Comparison of ENCODE assay signal across 1 cellular context in the genomic region with DNA sequence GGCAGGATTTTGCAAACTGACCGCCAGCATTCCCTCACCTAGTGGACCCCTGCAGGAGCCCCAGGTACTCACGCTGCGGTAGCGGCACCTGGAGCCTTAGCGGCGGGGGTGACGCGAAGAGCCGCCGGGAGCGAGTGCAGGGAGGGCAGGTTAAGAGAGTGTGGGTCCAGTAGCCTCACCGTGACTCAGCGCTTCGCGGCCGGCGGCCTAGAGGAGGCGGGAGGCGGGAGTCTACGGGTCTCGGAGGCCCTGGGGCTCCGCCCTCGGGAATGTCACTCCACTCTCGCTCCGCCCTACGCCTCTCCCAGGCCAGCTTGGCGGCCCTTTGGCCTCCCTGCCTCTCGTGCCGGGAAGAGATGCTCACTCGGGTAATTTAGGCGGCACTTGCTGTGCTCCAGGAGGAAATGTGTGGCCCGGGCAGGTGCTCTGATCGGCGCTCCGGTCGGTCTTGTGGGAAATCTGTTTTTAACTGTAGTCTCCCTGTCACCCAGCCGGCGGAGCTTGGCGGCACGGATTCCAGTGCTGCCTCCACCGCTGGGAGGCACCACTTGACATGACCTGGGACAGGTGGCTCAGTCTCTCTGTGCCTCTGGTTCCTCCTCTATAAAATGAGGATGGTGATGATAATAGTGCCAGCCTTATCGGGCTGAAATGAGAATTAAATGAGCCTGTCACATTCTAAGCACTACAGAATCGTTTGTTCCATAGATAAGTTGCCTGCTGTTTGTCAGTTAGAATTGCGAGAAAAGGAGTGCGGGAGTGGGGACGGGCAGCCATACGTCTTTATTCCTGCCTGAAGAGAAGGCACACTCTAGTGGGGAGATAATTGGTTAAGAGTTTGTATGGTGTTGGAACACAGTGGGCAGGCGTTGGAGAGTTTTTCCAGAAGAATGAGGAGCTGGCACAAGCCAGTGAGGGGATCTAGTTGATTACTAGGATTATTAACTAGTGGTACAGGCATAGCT.
TF ChIP-seq lines count a peak whose summit lies in the region.

A gene (minus strand): TSS at position 216 of the 965 bp plus-strand sequence. CDS start 2,076 bp downstream, outside the sequence.

TF ChIP-seq in HepG2, 621 proteins besides CTCF, POLR2A, EP300 and RAD21 (continued from another document and continues in another):
- TF ChIP-seq RFX5 (IDR thresholded peaks at IDR 0.05; ENCODE audit: low read depth, low read length), result no peak
- TF ChIP-seq GABPB1 (CRISPR knock-in tag; IDR thresholded peaks at IDR 0.05), result peak; percentile 36; the same call in 1 of the 2 replicates
- no peak for TF ChIP-seq RBM39 (IDR thresholded peaks at IDR 0.05; ENCODE audit: low read depth, low read length, poor library complexity, severe bottlenecking)
- no peak for TF ChIP-seq HMG20B (CRISPR knock-in tag; conservative IDR thresholded peaks at IDR 0.05)
- no peak for TF ChIP-seq MIER2 (CRISPR knock-in tag; IDR thresholded peaks at IDR 0.05)
- no peak for TF ChIP-seq ZNF224 (CRISPR knock-in tag; IDR thresholded peaks at IDR 0.05)
- no peak for TF ChIP-seq HIVEP1 (CRISPR knock-in tag; IDR thresholded peaks at IDR 0.05)
- no peak for TF ChIP-seq MBD4 (IDR thresholded peaks at IDR 0.05; ENCODE audit: borderline replicate concordance, low read length)
- TF ChIP-seq, protein P1, sequence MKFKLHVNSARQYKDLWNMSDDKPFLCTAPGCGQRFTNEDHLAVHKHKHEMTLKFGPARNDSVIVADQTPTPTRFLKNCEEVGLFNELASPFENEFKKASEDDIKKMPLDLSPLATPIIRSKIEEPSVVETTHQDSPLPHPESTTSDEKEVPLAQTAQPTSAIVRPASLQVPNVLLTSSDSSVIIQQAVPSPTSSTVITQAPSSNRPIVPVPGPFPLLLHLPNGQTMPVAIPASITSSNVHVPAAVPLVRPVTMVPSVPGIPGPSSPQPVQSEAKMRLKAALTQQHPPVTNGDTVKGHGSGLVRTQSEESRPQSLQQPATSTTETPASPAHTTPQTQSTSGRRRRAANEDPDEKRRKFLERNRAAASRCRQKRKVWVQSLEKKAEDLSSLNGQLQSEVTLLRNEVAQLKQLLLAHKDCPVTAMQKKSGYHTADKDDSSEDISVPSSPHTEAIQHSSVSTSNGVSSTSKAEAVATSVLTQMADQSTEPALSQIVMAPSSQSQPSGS (CRISPR knock-in tag; IDR thresholded peaks at IDR 0.05), result no peak
- peak; percentile 98 for TF ChIP-seq NFE2L2 (IDR thresholded peaks at IDR 0.05; ENCODE audit: low read length)
- no peak for TF ChIP-seq TBX3 (IDR thresholded peaks at IDR 0.05; ENCODE audit: borderline replicate concordance)
- TF ChIP-seq SAFB2 (CRISPR knock-in tag; IDR thresholded peaks at IDR 0.05; ENCODE audit: borderline replicate concordance, low read depth), result no peak
- TF ChIP-seq, protein P2, sequence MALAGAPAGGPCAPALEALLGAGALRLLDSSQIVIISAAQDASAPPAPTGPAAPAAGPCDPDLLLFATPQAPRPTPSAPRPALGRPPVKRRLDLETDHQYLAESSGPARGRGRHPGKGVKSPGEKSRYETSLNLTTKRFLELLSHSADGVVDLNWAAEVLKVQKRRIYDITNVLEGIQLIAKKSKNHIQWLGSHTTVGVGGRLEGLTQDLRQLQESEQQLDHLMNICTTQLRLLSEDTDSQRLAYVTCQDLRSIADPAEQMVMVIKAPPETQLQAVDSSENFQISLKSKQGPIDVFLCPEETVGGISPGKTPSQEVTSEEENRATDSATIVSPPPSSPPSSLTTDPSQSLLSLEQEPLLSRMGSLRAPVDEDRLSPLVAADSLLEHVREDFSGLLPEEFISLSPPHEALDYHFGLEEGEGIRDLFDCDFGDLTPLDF (CRISPR knock-in tag; IDR thresholded peaks at IDR 0.05), result no peak
- TF ChIP-seq RORA (CRISPR knock-in tag; IDR thresholded peaks at IDR 0.05), result no peak
- TF ChIP-seq, protein P3, sequence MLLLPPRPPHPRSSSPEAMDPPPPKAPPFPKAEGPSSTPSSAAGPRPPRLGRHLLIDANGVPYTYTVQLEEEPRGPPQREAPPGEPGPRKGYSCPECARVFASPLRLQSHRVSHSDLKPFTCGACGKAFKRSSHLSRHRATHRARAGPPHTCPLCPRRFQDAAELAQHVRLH (CRISPR knock-in tag; IDR thresholded peaks at IDR 0.05; ENCODE audit: borderline replicate concordance, low read depth), result no peak
- no peak for TF ChIP-seq MAF1 (CRISPR knock-in tag; IDR thresholded peaks at IDR 0.05; ENCODE audit: borderline replicate concordance)
- no peak for TF ChIP-seq JUN (CRISPR knock-in tag; IDR thresholded peaks at IDR 0.05)
- peak; percentile 11 for TF ChIP-seq STAG1 (CRISPR knock-in tag; IDR thresholded peaks at IDR 0.05)
- peak; percentile 62 for TF ChIP-seq ZNF292 (CRISPR knock-in tag; IDR thresholded peaks at IDR 0.05; ENCODE audit: borderline replicate concordance, low read depth)
- TF ChIP-seq ZNF326 (CRISPR knock-in tag; IDR thresholded peaks at IDR 0.05; ENCODE audit: borderline replicate concordance), result no peak
- TF ChIP-seq, protein P4, sequence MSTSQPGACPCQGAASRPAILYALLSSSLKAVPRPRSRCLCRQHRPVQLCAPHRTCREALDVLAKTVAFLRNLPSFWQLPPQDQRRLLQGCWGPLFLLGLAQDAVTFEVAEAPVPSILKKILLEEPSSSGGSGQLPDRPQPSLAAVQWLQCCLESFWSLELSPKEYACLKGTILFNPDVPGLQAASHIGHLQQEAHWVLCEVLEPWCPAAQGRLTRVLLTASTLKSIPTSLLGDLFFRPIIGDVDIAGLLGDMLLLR (CRISPR knock-in tag; IDR thresholded peaks at IDR 0.05), result no peak
- TF ChIP-seq ZNF850 (CRISPR knock-in tag; conservative IDR thresholded peaks at IDR 0.05), result no peak
- TF ChIP-seq ATAD3A (CRISPR knock-in tag; IDR thresholded peaks at IDR 0.05), result no peak
- TF ChIP-seq TP53 (CRISPR knock-in tag; conservative IDR thresholded peaks at IDR 0.05), result no peak
- TF ChIP-seq ZFY (CRISPR knock-in tag; IDR thresholded peaks at IDR 0.05), result peak; percentile 58
- no peak for TF ChIP-seq ZMYM2 (CRISPR knock-in tag; IDR thresholded peaks at IDR 0.05)
- no peak for TF ChIP-seq ZFP37 (CRISPR knock-in tag; IDR thresholded peaks at IDR 0.05; ENCODE audit: borderline replicate concordance)
- TF ChIP-seq HOXA3 (CRISPR knock-in tag; IDR thresholded peaks at IDR 0.05), result peak; percentile 35; the same call in 1 of the 2 replicates
- TF ChIP-seq PHF8 (CRISPR knock-in tag; IDR thresholded peaks at IDR 0.05), result peak; percentile 59
- no peak for TF ChIP-seq TCF12 (IDR thresholded peaks at IDR 0.05)
- TF ChIP-seq TCF12 (CRISPR knock-in tag; IDR thresholded peaks at IDR 0.05), result no peak
- TF ChIP-seq, protein P5, sequence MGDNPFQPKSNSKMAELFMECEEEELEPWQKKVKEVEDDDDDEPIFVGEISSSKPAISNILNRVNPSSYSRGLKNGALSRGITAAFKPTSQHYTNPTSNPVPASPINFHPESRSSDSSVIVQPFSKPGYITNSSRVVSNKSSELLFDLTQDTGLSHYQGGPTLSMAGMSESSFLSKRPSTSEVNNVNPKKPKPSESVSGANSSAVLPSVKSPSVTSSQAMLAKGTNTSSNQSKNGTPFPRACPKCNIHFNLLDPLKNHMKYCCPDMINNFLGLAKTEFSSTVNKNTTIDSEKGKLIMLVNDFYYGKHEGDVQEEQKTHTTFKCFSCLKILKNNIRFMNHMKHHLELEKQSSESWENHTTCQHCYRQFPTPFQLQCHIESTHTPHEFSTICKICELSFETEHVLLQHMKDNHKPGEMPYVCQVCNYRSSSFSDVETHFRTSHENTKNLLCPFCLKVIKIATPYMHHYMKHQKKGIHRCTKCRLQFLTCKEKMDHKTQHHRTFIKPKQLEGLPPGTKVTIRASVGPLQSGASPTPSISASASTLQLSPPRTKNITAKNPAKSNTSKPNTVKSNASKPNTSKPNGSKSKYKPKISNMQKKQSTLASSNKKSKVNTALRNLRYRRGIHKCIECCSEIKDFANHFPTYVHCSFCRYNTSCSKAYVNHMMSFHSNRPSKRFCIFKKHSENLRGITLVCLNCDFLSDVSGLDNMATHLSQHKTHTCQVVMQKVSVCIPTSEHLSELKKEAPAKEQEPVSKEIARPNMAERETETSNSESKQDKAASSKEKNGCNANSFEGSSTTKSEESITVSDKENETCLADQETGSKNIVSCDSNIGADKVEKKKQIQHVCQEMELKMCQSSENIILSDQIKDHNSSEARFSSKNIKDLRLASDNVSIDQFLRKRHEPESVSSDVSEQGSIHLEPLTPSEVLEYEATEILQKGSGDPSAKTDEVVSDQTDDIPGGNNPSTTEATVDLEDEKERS (CRISPR knock-in tag; IDR thresholded peaks at IDR 0.05), result no peak
- no peak for TF ChIP-seq HNRNPL (IDR thresholded peaks at IDR 0.05; ENCODE audit: low read depth, low read length)
- TF ChIP-seq GATAD1 (CRISPR knock-in tag; IDR thresholded peaks at IDR 0.05), result no peak
- TF ChIP-seq, protein P6, sequence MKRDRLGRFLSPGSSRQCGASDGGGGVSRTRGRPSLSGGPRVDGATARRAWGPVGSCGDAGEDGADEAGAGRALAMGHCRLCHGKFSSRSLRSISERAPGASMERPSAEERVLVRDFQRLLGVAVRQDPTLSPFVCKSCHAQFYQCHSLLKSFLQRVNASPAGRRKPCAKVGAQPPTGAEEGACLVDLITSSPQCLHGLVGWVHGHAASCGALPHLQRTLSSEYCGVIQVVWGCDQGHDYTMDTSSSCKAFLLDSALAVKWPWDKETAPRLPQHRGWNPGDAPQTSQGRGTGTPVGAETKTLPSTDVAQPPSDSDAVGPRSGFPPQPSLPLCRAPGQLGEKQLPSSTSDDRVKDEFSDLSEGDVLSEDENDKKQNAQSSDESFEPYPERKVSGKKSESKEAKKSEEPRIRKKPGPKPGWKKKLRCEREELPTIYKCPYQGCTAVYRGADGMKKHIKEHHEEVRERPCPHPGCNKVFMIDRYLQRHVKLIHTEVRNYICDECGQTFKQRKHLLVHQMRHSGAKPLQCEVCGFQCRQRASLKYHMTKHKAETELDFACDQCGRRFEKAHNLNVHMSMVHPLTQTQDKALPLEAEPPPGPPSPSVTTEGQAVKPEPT (CRISPR knock-in tag; IDR thresholded peaks at IDR 0.05; ENCODE audit: low read depth), result no peak
- no peak for TF ChIP-seq YEATS4 (CRISPR knock-in tag; IDR thresholded peaks at IDR 0.05; ENCODE audit: borderline replicate concordance)
- TF ChIP-seq SMAD1 (CRISPR knock-in tag; IDR thresholded peaks at IDR 0.05; ENCODE audit: borderline replicate concordance, low read depth), result no peak
- no peak for TF ChIP-seq CC2D1A (CRISPR knock-in tag; IDR thresholded peaks at IDR 0.05)
- no peak for TF ChIP-seq IRF2 (CRISPR knock-in tag; IDR thresholded peaks at IDR 0.05)
- TF ChIP-seq, protein P7, sequence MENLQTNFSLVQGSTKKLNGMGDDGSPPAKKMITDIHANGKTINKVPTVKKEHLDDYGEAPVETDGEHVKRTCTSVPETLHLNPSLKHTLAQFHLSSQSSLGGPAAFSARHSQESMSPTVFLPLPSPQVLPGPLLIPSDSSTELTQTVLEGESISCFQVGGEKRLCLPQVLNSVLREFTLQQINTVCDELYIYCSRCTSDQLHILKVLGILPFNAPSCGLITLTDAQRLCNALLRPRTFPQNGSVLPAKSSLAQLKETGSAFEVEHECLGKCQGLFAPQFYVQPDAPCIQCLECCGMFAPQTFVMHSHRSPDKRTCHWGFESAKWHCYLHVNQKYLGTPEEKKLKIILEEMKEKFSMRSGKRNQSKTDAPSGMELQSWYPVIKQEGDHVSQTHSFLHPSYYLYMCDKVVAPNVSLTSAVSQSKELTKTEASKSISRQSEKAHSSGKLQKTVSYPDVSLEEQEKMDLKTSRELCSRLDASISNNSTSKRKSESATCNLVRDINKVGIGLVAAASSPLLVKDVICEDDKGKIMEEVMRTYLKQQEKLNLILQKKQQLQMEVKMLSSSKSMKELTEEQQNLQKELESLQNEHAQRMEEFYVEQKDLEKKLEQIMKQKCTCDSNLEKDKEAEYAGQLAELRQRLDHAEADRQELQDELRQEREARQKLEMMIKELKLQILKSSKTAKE (CRISPR knock-in tag; IDR thresholded peaks at IDR 0.05; ENCODE audit: borderline replicate concordance), result no peak
- TF ChIP-seq, protein P8, sequence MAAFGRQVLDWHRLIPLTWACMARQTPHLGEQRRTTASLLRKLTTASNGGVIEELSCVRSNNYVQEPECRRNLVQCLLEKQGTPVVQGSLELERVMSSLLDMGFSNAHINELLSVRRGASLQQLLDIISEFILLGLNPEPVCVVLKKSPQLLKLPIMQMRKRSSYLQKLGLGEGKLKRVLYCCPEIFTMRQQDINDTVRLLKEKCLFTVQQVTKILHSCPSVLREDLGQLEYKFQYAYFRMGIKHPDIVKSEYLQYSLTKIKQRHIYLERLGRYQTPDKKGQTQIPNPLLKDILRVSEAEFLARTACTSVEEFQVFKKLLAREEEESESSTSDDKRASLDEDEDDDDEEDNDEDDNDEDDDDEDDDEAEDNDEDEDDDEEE (CRISPR knock-in tag; IDR thresholded peaks at IDR 0.05), result no peak
- no peak for TF ChIP-seq ZNF781 (CRISPR knock-in tag; IDR thresholded peaks at IDR 0.05; ENCODE audit: borderline replicate concordance, not compliant biosample characterization)
- 0 out of 2 replicates have a peak, but pooled peaks have one; percentile 19 for TF ChIP-seq ISL2 (CRISPR knock-in tag; IDR thresholded peaks at IDR 0.05)
- no peak for TF ChIP-seq ZNF766 (CRISPR knock-in tag; IDR thresholded peaks at IDR 0.05; ENCODE audit: borderline replicate concordance)
- no peak for TF ChIP-seq TEAD2 (CRISPR knock-in tag; IDR thresholded peaks at IDR 0.05)
- TF ChIP-seq GATA4 (IDR thresholded peaks at IDR 0.05; ENCODE audit: borderline replicate concordance, low read depth), result no peak
- peak; percentile 45 for TF ChIP-seq BHLHE40 (IDR thresholded peaks at IDR 0.05; ENCODE audit: low read length)
- no peak for TF ChIP-seq ZNF7 (CRISPR knock-in tag; IDR thresholded peaks at IDR 0.05)
- no peak for TF ChIP-seq ZNF24 (IDR thresholded peaks at IDR 0.05)
- TF ChIP-seq ZNF644 (CRISPR knock-in tag; IDR thresholded peaks at IDR 0.05; ENCODE audit: low read depth), result no peak
- no peak for TF ChIP-seq ZSCAN31 (CRISPR knock-in tag; IDR thresholded peaks at IDR 0.05; ENCODE audit: low read depth)
- TF ChIP-seq, protein P9, sequence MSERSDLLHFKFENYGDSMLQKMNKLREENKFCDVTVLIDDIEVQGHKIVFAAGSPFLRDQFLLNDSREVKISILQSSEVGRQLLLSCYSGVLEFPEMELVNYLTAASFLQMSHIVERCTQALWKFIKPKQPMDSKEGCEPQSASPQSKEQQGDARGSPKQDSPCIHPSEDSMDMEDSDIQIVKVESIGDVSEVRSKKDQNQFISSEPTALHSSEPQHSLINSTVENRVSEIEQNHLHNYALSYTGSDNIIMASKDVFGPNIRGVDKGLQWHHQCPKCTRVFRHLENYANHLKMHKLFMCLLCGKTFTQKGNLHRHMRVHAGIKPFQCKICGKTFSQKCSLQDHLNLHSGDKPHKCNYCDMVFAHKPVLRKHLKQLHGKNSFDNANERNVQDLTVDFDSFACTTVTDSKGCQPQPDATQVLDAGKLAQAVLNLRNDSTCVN (CRISPR knock-in tag; IDR thresholded peaks at IDR 0.05; ENCODE audit: borderline replicate concordance), result no peak
- TF ChIP-seq SRY (CRISPR knock-in tag; IDR thresholded peaks at IDR 0.05), result no peak
- TF ChIP-seq CREB1 (IDR thresholded peaks at IDR 0.05), result 0 out of 2 replicates have a peak, but pooled peaks have one; percentile 23
- TF ChIP-seq CREB1 (CRISPR knock-in tag; IDR thresholded peaks at IDR 0.05), result no peak
- TF ChIP-seq ZNF10 (CRISPR knock-in tag; IDR thresholded peaks at IDR 0.05; ENCODE audit: borderline replicate concordance, low read depth), result no peak
- no peak for TF ChIP-seq ZNF256 (CRISPR knock-in tag; conservative IDR thresholded peaks at IDR 0.05)
- TF ChIP-seq HMG20A (CRISPR knock-in tag; IDR thresholded peaks at IDR 0.05; ENCODE audit: borderline replicate concordance), result no peak
